12 cellular contexts compared by ENCODE assay signal in genomic region chr12:44626883-44627282, GRCh38.
"Had no signal": no experiment of that assay in that cellular context is flagged by ENCODE, and none has a peak within 500 bp of the region (broad histone marks: within the 10 kb centered on the region; RNA-seq: fewer than 3 reads in every experiment).

No MANE protein-coding gene starts in this region.

- H3K9me3 ChIP-seq: gastroesophageal sphincter, ovary, stomach had no signal

- DNase-seq: activated CD4-positive, alpha-beta memory T cell treated with anti-CD3 and anti-CD28 coated beads for 36 hours; activated CD4-positive, alpha-beta T cell treated with anti-CD3 and anti-CD28 coated beads for 1 hour; activated gamma-delta T cell; activated T-cell treated with anti-CD3 and anti-CD28 coated beads, Interleukin-2, amount 50 U/mL, for 4 hours; brain microvascular endothelial cell; effector memory CD8-positive, alpha-beta T cell; hippocampal formation; ovary; stimulated activated CD4-positive, alpha-beta T cell treated with anti-CD3 and anti-CD28 coated beads, Interleukin-4, amount 100 ng/mL, for 4 hours; stomach had no signal

- H3K27ac ChIP-seq: brain microvascular endothelial cell, epithelial cell of prostate, gastroesophageal sphincter, ovary, stomach had no signal

- ATAC-seq: activated T-cell treated with anti-CD3 and anti-CD28 coated beads, Interleukin-2, amount 50 U/mL, for 4 hours; effector memory CD8-positive, alpha-beta T cell; gastroesophageal sphincter had no signal

- H3K36me3 ChIP-seq: brain microvascular endothelial cell, gastroesophageal sphincter, ovary, stomach had no signal

- H3K4me1 ChIP-seq: gastroesophageal sphincter, stomach had no signal

- H3K4me3 ChIP-seq: gastroesophageal sphincter, ovary, stomach had no signal

- H3K27me3 ChIP-seq: brain microvascular endothelial cell, gastroesophageal sphincter, ovary, stomach had no signal
